In the genomic region with DNA sequence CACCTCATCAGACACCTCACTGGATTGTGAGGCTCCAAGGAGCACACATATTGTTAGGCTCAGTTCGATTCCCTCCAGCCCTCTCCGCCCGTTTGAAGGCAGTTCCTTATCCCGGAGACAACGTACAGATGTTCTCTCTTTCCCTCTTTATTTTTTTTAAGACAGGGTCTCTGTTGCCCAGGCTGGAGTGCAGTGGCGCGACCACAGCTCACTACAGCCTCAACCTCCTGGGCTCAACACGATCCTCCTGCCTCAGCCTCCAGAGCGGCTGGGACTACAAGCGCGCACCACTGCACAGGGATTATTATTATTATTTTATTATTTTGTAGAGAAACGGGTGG, we compare ENCODE assay signal across 8 cellular contexts. TPM values are rescaled to one million over a fixed set of nuclear protein-coding genes. Genes with fewer than 3 reads are reported as not detected.
DNase-seq lines count a peak whose midpoint lies in the region; FAIRE-seq and TF ChIP-seq lines count a peak whose summit lies in the region.

No MANE protein-coding gene starts in this region.

- H3K9ac ChIP-seq in muscle layer of colon (ENCODE audit: low read length) = no peak overlapping the region

- H3K27me3 ChIP-seq in AG04450 (ENCODE audit: control insufficient read depth, insufficient read depth, low read length) = peaks cover 4% of the 10 kb centered on the region
- no peaks in the 10 kb centered on the region for H3K27me3 ChIP-seq in bronchial epithelial cell (ENCODE audit: control insufficient read depth, insufficient read depth, low read length)
- no peaks in the 10 kb centered on the region for H3K27me3 ChIP-seq in muscle layer of colon (ENCODE audit: control insufficient read depth in 1 of 2, insufficient read depth in 2 of 2, low read length in 2 of 2)

- no peak for TF ChIP-seq POLR2A in GM12892 (IDR thresholded peaks at IDR 0.05; ENCODE audit: low read depth, low read length)

- CTCF ChIA-PET in AG04450 (lab: Charles Lee) = interaction anchor here (1.1 to 2.8 kb wide), 6 partner anchors 10 to 35 kb away, joined by 3 to 18 read pairs (median 10); no protein-coding TSS in a partner anchor

- TF ChIP-seq CTCF in AG04450 (IDR thresholded peaks at IDR 0.05; ENCODE audit: low read depth, low read length) = no peak
- no peak for TF ChIP-seq CTCF in bronchial epithelial cell (IDR thresholded peaks at IDR 0.05; ENCODE audit: insufficient read depth, low read length, severe bottlenecking)

- H3K27ac ChIP-seq in AG04450 (ENCODE audit: low read depth, low read length) (no peak overlapping the region), muscle layer of colon (ENCODE audit: low read depth, low read length) (peak overlapping the region; percentile 85)

- H3K9me3 ChIP-seq in AG04450 (ENCODE audit: control insufficient read depth, insufficient read depth, low read length) (no peaks in the 10 kb centered on the region), muscle layer of colon (ENCODE audit: low read length) (no peaks in the 10 kb centered on the region)

- H3K4me1 ChIP-seq in muscle layer of colon (ENCODE audit: insufficient read depth, low read length) = peaks cover 13% of the 10 kb centered on the region

- DNase-seq in AG04450 (ENCODE audit: low read depth, low spot score) (no peak), bronchial epithelial cell (ENCODE audit: low read depth) (no peak), kidney glomerular epithelial cell (lab: John Stamatoyannopoulos, UW) (no peak), mesenteric fat pad (ENCODE audit: low spot score) (no peak), GM12892 (ENCODE audit: insufficient read length) (no peak)
- no peak for DNase-seq in stimulated activated CD8-positive, alpha-beta memory T cell treated with anti-CD3 and anti-CD28 coated beads, Interleukin-4, amount 100 ng/mL, for 48 hours

- H3K36me3 Mint-ChIP-seq in IgD-negative memory B cell = no peaks in the 10 kb centered on the region

- peak overlapping the region in 2 of 3 donors; percentile 79 to 94 for H3K27ac Mint-ChIP-seq in IgD-negative memory B cell

- H3K27me3 Mint-ChIP-seq in IgD-negative memory B cell = no peaks in the 10 kb centered on the region

- no peak for FAIRE-seq in bronchial epithelial cell (lab: Jason Lieb, UNC)
- no peak for FAIRE-seq in GM12892 (lab: Jason Lieb, UNC)

- H3K4me1 Mint-ChIP-seq in IgD-negative memory B cell = peaks cover 7 to 14% (median 12%) of the 10 kb centered on the region in 3 donors

- H3K9me3 Mint-ChIP-seq in IgD-negative memory B cell = no peaks in the 10 kb centered on the region

- peak overlapping the region; percentile 77 for H3K4me3 ChIP-seq in AG04450 (ENCODE audit: low read depth, low read length)
- H3K4me3 ChIP-seq in bronchial epithelial cell (ENCODE audit: low read depth, low read length) = peak overlapping the region; percentile 68
- peak overlapping the region; percentile 34 to 53 for H3K4me3 ChIP-seq in muscle layer of colon (ENCODE audit: low read depth in 1 of 2, low read length in 2 of 2)

- POLR2A ChIA-PET in AG04450 (lab: Yijun Ruan, JAX) = interaction anchor here (0.9 to 1.6 kb wide), 7 partner anchors 10 to 245 kb away, joined by 3 to 11 read pairs (median 4); a partner anchor contains a TSS

- H3K36me3 ChIP-seq in bronchial epithelial cell (ENCODE audit: control insufficient read depth, insufficient read depth, low read length) = peaks cover 5% of the 10 kb centered on the region
- no peaks in the 10 kb centered on the region for H3K36me3 ChIP-seq in muscle layer of colon (ENCODE audit: insufficient read depth, low read length)

- peak overlapping the region; percentile 88 to 100 (median 93) for H3K4me3 Mint-ChIP-seq in IgD-negative memory B cell

RNA-seq across cellular contexts. Expression of a gene that starts 0.7 kb away (rescaled TPM):
- polyA plus RNA-seq in AG04450 (2011; rRNA removed) (7.6 and 10.3 TPM in 2 replicates), IgD-negative memory B cell (not detected)
- polyA minus RNA-seq in AG04450 (2011; rRNA and poly(A)+ RNA removed) = 13.7 and 15.9 TPM in 2 replicates
- total RNA-seq in bronchial epithelial cell (2.6 and 5.2 TPM in 2 replicates), mesenteric fat pad (not detected)
- polyA plus RNA-seq in GM12892 (2012; ENCODE audit: missing spikeins) = 21.9 TPM

RNA-seq across cellular contexts. Expression of a gene that starts 14.7 kb away (rescaled TPM):
- 0.06 TPM in 1 of 2 replicates, not detected in the other for polyA plus RNA-seq in AG04450 (2011; rRNA removed)
- not detected in 2 replicates for polyA minus RNA-seq in AG04450 (2011; rRNA and poly(A)+ RNA removed)
- not detected for polyA plus RNA-seq in IgD-negative memory B cell
- 0.13 TPM in 1 of 2 replicates, not detected in the other for total RNA-seq in bronchial epithelial cell
- total RNA-seq in mesenteric fat pad = not detected
- not detected for polyA plus RNA-seq in GM12892 (2012; ENCODE audit: missing spikeins)

RNA-seq across cellular contexts. Expression of a gene that starts 24.4 kb away (rescaled TPM):
- 11.3 and 12.2 TPM in 2 replicates for polyA plus RNA-seq in AG04450 (2011; rRNA removed)
- 6.9 and 7.1 TPM in 2 replicates for polyA minus RNA-seq in AG04450 (2011; rRNA and poly(A)+ RNA removed)
- polyA plus RNA-seq in IgD-negative memory B cell = not detected
- 0.13 and 0.26 TPM in 2 replicates for total RNA-seq in bronchial epithelial cell
- total RNA-seq in mesenteric fat pad = not detected
- polyA plus RNA-seq in GM12892 (2012; ENCODE audit: missing spikeins) = 0.28 TPM

RNA-seq across cellular contexts. Expression of a gene that starts 27.4 kb away (rescaled TPM):
- polyA plus RNA-seq in AG04450 (2011; rRNA removed) = not detected in 2 replicates
- polyA minus RNA-seq in AG04450 (2011; rRNA and poly(A)+ RNA removed) = not detected in 2 replicates
- not detected for polyA plus RNA-seq in IgD-negative memory B cell
- total RNA-seq in bronchial epithelial cell = 0.26 and 0.51 TPM in 2 replicates
- total RNA-seq in mesenteric fat pad = 0.55 TPM
- 0.34 TPM for polyA plus RNA-seq in GM12892 (2012; ENCODE audit: missing spikeins)

RNA-seq across cellular contexts. Expression of a gene that starts 44.9 kb away (rescaled TPM):
- polyA plus RNA-seq in AG04450 (2011; rRNA removed) = 78.2 and 100 TPM in 2 replicates
- polyA minus RNA-seq in AG04450 (2011; rRNA and poly(A)+ RNA removed) = 63.4 and 80.5 TPM in 2 replicates
- 19.3 TPM for polyA plus RNA-seq in IgD-negative memory B cell
- total RNA-seq in bronchial epithelial cell = 21.3 and 33.4 TPM in 2 replicates
- 9.9 TPM for total RNA-seq in mesenteric fat pad
- polyA plus RNA-seq in GM12892 (2012; ENCODE audit: missing spikeins) = 36.1 TPM
